1 cellular context compared by ENCODE assay signal in genomic region chr15:80093854-80094418, GRCh38.
A peak's percentile ranks its signal among the peaks of the same experiment; 100 is the strongest.
TF ChIP-seq lines count a peak whose summit lies in the region.

No MANE protein-coding gene starts in this region.

TF ChIP-seq in K562, 482 proteins besides CTCF, POLR2A, EP300 and RAD21 (continued from another document and continues in another):
- TF ChIP-seq CGGBP1 (CRISPR knock-in tag; IDR thresholded peaks at IDR 0.05) (no peak), ZNF780A (CRISPR knock-in tag; IDR thresholded peaks at IDR 0.05) (no peak), EHMT2 (IDR thresholded peaks at IDR 0.05) (no peak), HNRNPLL (IDR thresholded peaks at IDR 0.05; ENCODE audit: low read depth, low read length, poor library complexity, severe bottlenecking) (no peak), EGR1 (conservative IDR thresholded peaks at IDR 0.05) (peak; percentile 39), ZNF589 (CRISPR knock-in tag; IDR thresholded peaks at IDR 0.05; ENCODE audit: low read depth) (no peak), SMARCC2 (IDR thresholded peaks at IDR 0.05; ENCODE audit: low read depth) (0 out of 2 replicates have a peak, but pooled peaks have one; percentile 33), TRIM24 (IDR thresholded peaks at IDR 0.05) (no peak), SIX5 (IDR thresholded peaks at IDR 0.05; ENCODE audit: borderline replicate concordance in 1 of 2, insufficient read depth in 1 of 2, low read depth in 1 of 2, low read length in 2 of 2) (no peak), E2F6 (IDR thresholded peaks at IDR 0.05; ENCODE audit: borderline replicate concordance in 1 of 2, extremely low read depth in 1 of 2, insufficient read depth in 1 of 2, insufficient read length in 1 of 2, low read depth in 1 of 2, low read length in 1 of 2, poor library complexity in 1 of 2, severe bottlenecking in 1 of 2) (no peak), ZNF316 (IDR thresholded peaks at IDR 0.05) (peak; percentile 60), KDM4B (IDR thresholded peaks at IDR 0.05; ENCODE audit: borderline replicate concordance in 2 of 2, low read depth in 1 of 2) (no peak), PHF20 (IDR thresholded peaks at IDR 0.05; ENCODE audit: partially characterized antibody) (no peak), CREB3L1 (IDR thresholded peaks at IDR 0.05; ENCODE audit: borderline replicate concordance, low read depth) (no peak), POLR3A (IDR thresholded peaks at IDR 0.05; ENCODE audit: borderline replicate concordance, extremely low read depth, insufficient read depth, insufficient read length) (no peak), ZNF239 (CRISPR knock-in tag; IDR thresholded peaks at IDR 0.05) (no peak), NFRKB (IDR thresholded peaks at IDR 0.05; ENCODE audit: low read depth) (no peak), E2F8 (IDR thresholded peaks at IDR 0.05; ENCODE audit: low read depth, partially characterized antibody) (no peak), ZNF778 (CRISPR knock-in tag; IDR thresholded peaks at IDR 0.05) (no peak), ZFX (CRISPR knock-in tag; IDR thresholded peaks at IDR 0.05) (no peak), NCOA2 (IDR thresholded peaks at IDR 0.05; ENCODE audit: partially characterized antibody in 2 of 2) (no peak), SIN3A (IDR thresholded peaks at IDR 0.05; ENCODE audit: borderline replicate concordance in 2 of 2, control insufficient read depth in 1 of 2, low read depth in 2 of 2, low read length in 2 of 2) (no peak), ETV6 (IDR thresholded peaks at IDR 0.05; ENCODE audit: borderline replicate concordance in 1 of 2, low read depth in 2 of 2, low read length in 1 of 2) (no peak), ETV6 (CRISPR knock-in tag; IDR thresholded peaks at IDR 0.05; ENCODE audit: borderline replicate concordance) (no peak), ATF7 (IDR thresholded peaks at IDR 0.05) (peak; percentile 59), GATAD2A (IDR thresholded peaks at IDR 0.05) (no peak), MXI1 (IDR thresholded peaks at IDR 0.05; ENCODE audit: low read depth, low read length) (no peak), CREBBP (IDR thresholded peaks at IDR 0.05; ENCODE audit: low read depth, low read length) (no peak), DDX20 (tag; IDR thresholded peaks at IDR 0.05; ENCODE audit: low read depth) (no peak), NRF1 (conservative IDR thresholded peaks at IDR 0.05 in 1 of 2, IDR thresholded peaks at IDR 0.05 in 1 of 2) (no peak), HDAC6 (IDR thresholded peaks at IDR 0.05; ENCODE audit: low read depth, low read length) (no peak), PKNOX1 (IDR thresholded peaks at IDR 0.05) (peak; percentile 81), ELF2 (CRISPR knock-in tag; IDR thresholded peaks at IDR 0.05) (no peak), DPF2 (IDR thresholded peaks at IDR 0.05) (peak; percentile 74), ZNF407 (IDR thresholded peaks at IDR 0.05; ENCODE audit: low read depth) (no peak), MBD1 (CRISPR knock-in tag; IDR thresholded peaks at IDR 0.05) (no peak), MAFG (tag; conservative IDR thresholded peaks at IDR 0.05) (peak; percentile 37; the same call in 1 of the 2 replicates), HDAC1 (IDR thresholded peaks at IDR 0.05) (peak in 1 of 2 experiments; percentile 48; a peak in 1 of 4 replicates), ZBTB26 (CRISPR knock-in tag; IDR thresholded peaks at IDR 0.05) (no peak), ZBTB9 (CRISPR knock-in tag; IDR thresholded peaks at IDR 0.05) (no peak), PHB2 (IDR thresholded peaks at IDR 0.05; ENCODE audit: low read depth) (no peak)
